Comparison of ENCODE assay signal across 24 cellular contexts in genomic region chr3:62676686-62677271, GRCh38.
"Had no signal": no experiment of that assay in that cellular context is flagged by ENCODE, and none has a peak within 500 bp of the region (broad histone marks: within the 10 kb centered on the region; RNA-seq: fewer than 3 reads in every experiment).

No MANE protein-coding gene starts in this region.

- H2AFZ ChIP-seq: hepatocyte, parathyroid adenoma had no signal

- H3K79me2 ChIP-seq: hepatocyte, parathyroid adenoma had no signal

- ATAC-seq: left cardiac atrium; natural killer cell treated with Interleukin-12 subunit alpha and Interleukin-12 subunit beta and Interleukin-15 and Interleukin-18, amount 100 ng/mL, for 72 hours; right lobe of liver; stimulated activated effector memory CD8-positive, alpha-beta T cell treated with anti-CD3 and anti-CD28 coated beads, Interleukin-12 subunit alpha, Interleukin-12 subunit beta, amount 100 ng/mL, for 72 hours; stimulated activated naive CD8-positive, alpha-beta T cell treated with anti-CD3 and anti-CD28 coated beads, Interleukin-15, Interleukin-2, amounts not matched to agents 100 U/mL and 50 U/mL, for 24 hours had no signal

- H3K27me3 Mint-ChIP-seq: dendritic cell treated with granulocyte-macrophage colony-stimulating factor and Interleukin-4, amounts not matched to agents 40 ng/mL and 50 ng/mL, for 4 days had no signal

- H3K4me1 ChIP-seq: parathyroid adenoma, prostate gland, right lobe of liver, suprapubic skin had no signal

- H3K9me3 Mint-ChIP-seq: dendritic cell treated with granulocyte-macrophage colony-stimulating factor and Interleukin-4, amounts not matched to agents 40 ng/mL and 50 ng/mL, for 4 days; endodermal cell; type B pancreatic cell had no signal

- H3K9me3 ChIP-seq: left ventricle myocardium inferior, prostate gland, right lobe of liver, suprapubic skin, thyroid gland had no signal

- H3K9ac ChIP-seq: parathyroid adenoma had no signal

- H3K36me3 Mint-ChIP-seq: stimulated activated effector memory CD8-positive, alpha-beta T cell treated with anti-CD3 and anti-CD28 coated beads, Interleukin-12 subunit alpha, Interleukin-12 subunit beta, amount 100 ng/mL, for 72 hours; type B pancreatic cell had no signal

- H3K27me3 ChIP-seq: hepatocyte, right lobe of liver, suprapubic skin, thyroid gland had no signal

- H3K27ac ChIP-seq: hepatocyte, left ventricle myocardium inferior, parathyroid adenoma, prostate gland, right lobe of liver, suprapubic skin, thyroid gland had no signal

- H3K4me1 Mint-ChIP-seq: stimulated activated effector memory CD8-positive, alpha-beta T cell treated with anti-CD3 and anti-CD28 coated beads, Interleukin-12 subunit alpha, Interleukin-12 subunit beta, amount 100 ng/mL, for 72 hours had no signal

- H3K4me3 ChIP-seq: hepatocyte, left ventricle myocardium inferior, lung, prostate gland, right lobe of liver, suprapubic skin, thyroid gland had no signal

- H3K4me3 Mint-ChIP-seq: dendritic cell treated with granulocyte-macrophage colony-stimulating factor and Interleukin-4, amounts not matched to agents 40 ng/mL and 50 ng/mL, for 4 days; endodermal cell; natural killer cell treated with Interleukin-12 subunit alpha and Interleukin-12 subunit beta and Interleukin-15 and Interleukin-18, amount 100 ng/mL, for 72 hours; stimulated activated effector memory CD8-positive, alpha-beta T cell treated with anti-CD3 and anti-CD28 coated beads, Interleukin-12 subunit alpha, Interleukin-12 subunit beta, amount 100 ng/mL, for 72 hours; type B pancreatic cell had no signal

- DNase-seq: endodermal cell; erythroblast; foreskin melanocyte; head of caudate nucleus; kidney; left cardiac atrium; left ventricle myocardium inferior; mesenchymal stem cell; midbrain; occipital lobe; right lobe of liver; stimulated activated CD4-positive, alpha-beta T cell treated with anti-CD3 and anti-CD28 coated beads, Interleukin-4, amount 100 ng/mL, for 1 hour; stimulated activated CD8-positive, alpha-beta memory T cell treated with anti-CD3 and anti-CD28 coated beads, Interleukin-4, amount 100 ng/mL, for 48 hours; stimulated activated naive CD8-positive, alpha-beta T cell treated with anti-CD3 and anti-CD28 coated beads, Interleukin-15, Interleukin-2, amounts not matched to agents 100 U/mL and 50 U/mL, for 24 hours; thyroid gland had no signal

- H3K27ac Mint-ChIP-seq: dendritic cell treated with granulocyte-macrophage colony-stimulating factor and Interleukin-4, amounts not matched to agents 40 ng/mL and 50 ng/mL, for 4 days; endodermal cell; natural killer cell treated with Interleukin-12 subunit alpha and Interleukin-12 subunit beta and Interleukin-15 and Interleukin-18, amount 100 ng/mL, for 72 hours; stimulated activated effector memory CD8-positive, alpha-beta T cell treated with anti-CD3 and anti-CD28 coated beads, Interleukin-12 subunit alpha, Interleukin-12 subunit beta, amount 100 ng/mL, for 72 hours; type B pancreatic cell had no signal

- H3K36me3 ChIP-seq: left ventricle myocardium inferior, prostate gland, right lobe of liver, suprapubic skin, thyroid gland had no signal

- H3K4me2 ChIP-seq: hepatocyte had no signal
